Comparison of ENCODE assay signal across 8 cellular contexts in the genomic region with DNA sequence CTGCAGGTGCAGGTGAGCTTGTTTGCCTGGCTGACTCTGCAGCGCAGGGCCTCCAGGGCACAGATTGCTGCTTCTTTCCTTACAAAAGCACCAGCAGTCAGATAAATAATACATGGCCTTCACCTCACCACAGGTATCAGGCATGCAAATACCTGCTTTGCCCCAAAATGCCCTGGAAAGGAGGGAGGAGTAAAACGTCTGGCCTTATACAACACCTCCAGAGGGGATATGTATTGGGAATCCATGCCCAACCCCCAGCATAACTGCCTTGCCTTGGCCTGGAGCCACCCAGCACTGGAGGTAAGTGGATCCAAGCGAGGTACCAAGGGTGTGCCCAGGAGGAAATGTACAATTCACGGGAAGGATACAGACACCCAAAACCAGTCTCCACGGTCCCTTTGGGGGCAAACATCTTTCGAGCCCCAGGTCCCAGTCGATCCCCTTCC. TPM values are rescaled to one million over a fixed set of nuclear protein-coding genes. Genes with fewer than 3 reads are reported as not detected.
DNase-seq lines count a peak whose midpoint lies in the region; ATAC-seq and TF ChIP-seq lines count a peak whose summit lies in the region.

No MANE protein-coding gene starts in this region.

- H3K4me1 Mint-ChIP-seq in glutamatergic neuron (ENCODE audit: low read depth, unreplicated experiment) (peaks cover 37% of the 10 kb centered on the region), progenitor cell of endocrine pancreas (ENCODE audit: low read depth) (peaks cover 24% of the 10 kb centered on the region)

- ATAC-seq in GM18520 (IDR thresholded peaks at IDR 0.05; ENCODE audit: unreplicated experiment) (no peak), HG02981 (IDR thresholded peaks at IDR 0.05; ENCODE audit: unreplicated experiment) (no peak)

- no peaks in the 10 kb centered on the region; the same call in 1 of the 2 replicates for H3K36me3 ChIP-seq in BLaER1

- peak overlapping the region; percentile 76 for H3K27ac Mint-ChIP-seq in glutamatergic neuron (ENCODE audit: unreplicated experiment)
- H3K27ac Mint-ChIP-seq in progenitor cell of endocrine pancreas: peak overlapping the region; percentile 92

- H3K9me3 Mint-ChIP-seq in glutamatergic neuron (ENCODE audit: unreplicated experiment) (peaks cover 18% of the 10 kb centered on the region), progenitor cell of endocrine pancreas (ENCODE audit: low read depth) (no peaks in the 10 kb centered on the region)

- peak overlapping the region; percentile 94 for H3K9ac ChIP-seq in BLaER1

- H3K27me3 ChIP-seq in BLaER1: no peaks in the 10 kb centered on the region

- H3K4me3 Mint-ChIP-seq in glutamatergic neuron (ENCODE audit: unreplicated experiment): peak overlapping the region; percentile 92
- peak overlapping the region; percentile 90 for H3K4me3 Mint-ChIP-seq in progenitor cell of endocrine pancreas (ENCODE audit: low read depth)

- H3K4me2 ChIP-seq in BLaER1: peak overlapping the region; percentile 89

- H3K27ac ChIP-seq in BLaER1: peak overlapping the region; percentile 90; the same call in 1 of the 2 replicates

- H3K27me3 Mint-ChIP-seq in glutamatergic neuron (ENCODE audit: unreplicated experiment) (peaks cover 11% of the 10 kb centered on the region), progenitor cell of endocrine pancreas (peaks cover 4% of the 10 kb centered on the region)

- peaks cover 70% of the 10 kb centered on the region for H3K4me1 ChIP-seq in BLaER1

- peaks cover 39% of the 10 kb centered on the region for H4K20me1 ChIP-seq in BLaER1

- H3K4me3 ChIP-seq in BLaER1 (peak overlapping the region; percentile 99), HFF-Myc (replicated peaks; ENCODE audit: low read depth, low read length) (peak overlapping the region; percentile 67), WI38 (ENCODE audit: low read depth, low read length) (peak overlapping the region; percentile 91)

- H3K9me3 ChIP-seq in BLaER1: no peaks in the 10 kb centered on the region

- no peak for DNase-seq in HFF-Myc (ENCODE audit: extremely low read depth, low read depth)
- DNase-seq in glutamatergic neuron: no peak
- no peak for DNase-seq in progenitor cell of endocrine pancreas (ENCODE audit: low spot score, unreplicated experiment)
- no peak for DNase-seq in middle frontal gyrus (ENCODE audit: extremely low spot score, low spot score)

- TF ChIP-seq CTCF in HFF-Myc (IDR thresholded peaks at IDR 0.05; ENCODE audit: low read depth, low read length, missing control alignments): no peak
- TF ChIP-seq CTCF in WI38 (IDR thresholded peaks at IDR 0.05; ENCODE audit: low read depth, low read length): no peak
- no peak for TF ChIP-seq CTCF in glutamatergic neuron (IDR thresholded peaks at IDR 0.05; ENCODE audit: partially characterized antibody, unreplicated experiment)
- no peak for TF ChIP-seq CTCF in progenitor cell of endocrine pancreas (IDR thresholded peaks at IDR 0.05; ENCODE audit: unreplicated experiment)

- H3K36me3 Mint-ChIP-seq in glutamatergic neuron (ENCODE audit: unreplicated experiment): no peaks in the 10 kb centered on the region
- peaks cover 2% of the 10 kb centered on the region for H3K36me3 Mint-ChIP-seq in progenitor cell of endocrine pancreas (ENCODE audit: insufficient read depth)

RNA-seq across cellular contexts. Expression of a gene that starts 0.9 kb away (rescaled TPM):
- 81.0 TPM for total RNA-seq in glutamatergic neuron (ENCODE audit: unreplicated experiment)
- 67.3 and 71.7 TPM in 2 replicates for total RNA-seq in progenitor cell of endocrine pancreas

RNA-seq across cellular contexts. Expression of a gene that starts 45.3 kb away (rescaled TPM):
- total RNA-seq in glutamatergic neuron (ENCODE audit: unreplicated experiment) (402 TPM), progenitor cell of endocrine pancreas (246 and 250 TPM in 2 replicates)
